Comparison of ENCODE assay signal across 12 cellular contexts in genomic region chr17:60151355-60151754, GRCh38. TPM values are rescaled to one million over a fixed set of nuclear protein-coding genes. Genes with fewer than 3 reads are reported as not detected.
DNase-seq lines count a peak whose midpoint lies in the region; ATAC-seq, FAIRE-seq and TF ChIP-seq lines count a peak whose summit lies in the region.
"Had no signal": no experiment of that assay in that cellular context is flagged by ENCODE, and none has a peak within 500 bp of the region (broad histone marks: within the 10 kb centered on the region; RNA-seq: fewer than 3 reads in every experiment).

No MANE protein-coding gene starts in this region.

- H3K27ac Mint-ChIP-seq in activated CD8-positive, alpha-beta memory T cell treated with anti-CD3 and anti-CD28 coated beads, Interleukin-2, amount 10 ng/mL, durations not matched to agents 7 days and 5 days = no peak overlapping the region
- H3K27ac Mint-ChIP-seq in activated T-helper 1 cell treated with anti-CD3 and anti-CD28 coated beads, Interleukin-12 subunit alpha, Interleukin-12 subunit beta, Interleukin-2, Interleukin-4 antibody, amounts not matched to agents 30 ng/mL and 10 ng/mL and 1 ng/mL, durations not matched to agents 14 hours and 24 hours and 36 hours = no peak overlapping the region

- 18 to 20% methylated on average over 5 of the region's 5 CpGs for WGBS in pancreas, 2 donors
- 44 to 45% methylated on average over 5 of the region's 5 CpGs for WGBS in tibial nerve, 2 donors

- H3K27me3 ChIP-seq in pancreas = peaks cover 0 to 9% (median 3%) of the 10 kb centered on the region in 4 donors
- peaks cover 40% of the 10 kb centered on the region for H3K27me3 ChIP-seq in effector memory CD4-positive, alpha-beta T cell (replicated peaks; ENCODE audit: control insufficient read depth, insufficient read depth, low read length, poor library complexity, severe bottlenecking)
- peaks cover 0 to 87% of the 10 kb centered on the region in 2 donors for H3K27me3 ChIP-seq in tibial nerve

- H3K9me3 ChIP-seq in pancreas (no peaks in the 10 kb centered on the region), tibial nerve (no peaks in the 10 kb centered on the region)
- no peaks in the 10 kb centered on the region for H3K9me3 ChIP-seq in effector memory CD4-positive, alpha-beta T cell (ENCODE audit: control insufficient read depth, low read length)

- intact Hi-C loops in activated T-helper 1 cell treated with anti-CD3 and anti-CD28 coated beads, Interleukin-12 subunit alpha, Interleukin-12 subunit beta, Interleukin-2, Interleukin-4 antibody, amounts not matched to agents 30 ng/mL and 10 ng/mL and 1 ng/mL, durations not matched to agents 14 hours and 24 hours and 36 hours (cut with micrococcal nuclease) = no loop called here
- intact Hi-C loops in pancreas (cut with DNase I) = no loop called here

- H3K4me3 ChIP-seq in pancreas (peak overlapping the region in 3 of 4 donors; percentile 26 to 44 (median 33)), tibial nerve (no peak overlapping the region)
- H3K4me3 ChIP-seq in effector memory CD4-positive, alpha-beta T cell (ENCODE audit: insufficient read depth, low read depth, low read length, poor library complexity, severe bottlenecking) = no peak overlapping the region

- CTCF ChIA-PET in activated CD8-positive, alpha-beta memory T cell treated with anti-CD3 and anti-CD28 coated beads, Interleukin-2, amount 10 ng/mL, durations not matched to agents 7 days and 5 days (lab: Charles Lee) = interaction anchor here (0.5 to 1.6 kb wide), 6 partner anchors 9 to 1485 kb away, joined by 3 to 9 read pairs (median 4); no protein-coding TSS in a partner anchor

- H3K4me1 ChIP-seq in pancreas (peaks cover 0 to 7% (median 0%) of the 10 kb centered on the region in 3 donors), tibial nerve (peaks cover 0 to 36% (median 5%) of the 10 kb centered on the region in 4 donors)
- peaks cover 15% of the 10 kb centered on the region for H3K4me1 ChIP-seq in effector memory CD4-positive, alpha-beta T cell (ENCODE audit: control insufficient read depth, insufficient read depth, low read length, poor library complexity, severe bottlenecking)

- H3K36me3 ChIP-seq in pancreas = no peaks in the 10 kb centered on the region
- no peaks in the 10 kb centered on the region for H3K36me3 ChIP-seq in effector memory CD4-positive, alpha-beta T cell (ENCODE audit: control insufficient read depth, insufficient read depth, low read length)
- H3K36me3 ChIP-seq in tibial nerve = no peaks in the 10 kb centered on the region

- peak overlapping the region in 3 of 4 donors; percentile 12 to 22 (median 17) for H3K27ac ChIP-seq in pancreas
- no peak overlapping the region for H3K27ac ChIP-seq in effector memory CD4-positive, alpha-beta T cell (ENCODE audit: insufficient read depth, low read length, poor library complexity, severe bottlenecking)
- H3K27ac ChIP-seq in tibial nerve = no peak overlapping the region

- no peaks in the 10 kb centered on the region for H3K9me3 Mint-ChIP-seq in activated CD8-positive, alpha-beta memory T cell treated with anti-CD3 and anti-CD28 coated beads, Interleukin-2, amount 10 ng/mL, durations not matched to agents 7 days and 5 days (ENCODE audit: low read depth)
- no peaks in the 10 kb centered on the region for H3K9me3 Mint-ChIP-seq in activated T-helper 1 cell treated with anti-CD3 and anti-CD28 coated beads, Interleukin-12 subunit alpha, Interleukin-12 subunit beta, Interleukin-2, Interleukin-4 antibody, amounts not matched to agents 30 ng/mL and 10 ng/mL and 1 ng/mL, durations not matched to agents 14 hours and 24 hours and 36 hours

- H3K36me3 Mint-ChIP-seq in activated CD8-positive, alpha-beta memory T cell treated with anti-CD3 and anti-CD28 coated beads, Interleukin-2, amount 10 ng/mL, durations not matched to agents 7 days and 5 days = peaks cover 1% of the 10 kb centered on the region
- no peaks in the 10 kb centered on the region for H3K36me3 Mint-ChIP-seq in activated T-helper 1 cell treated with anti-CD3 and anti-CD28 coated beads, Interleukin-12 subunit alpha, Interleukin-12 subunit beta, Interleukin-2, Interleukin-4 antibody, amounts not matched to agents 30 ng/mL and 10 ng/mL and 1 ng/mL, durations not matched to agents 14 hours and 24 hours and 36 hours (ENCODE audit: low read depth)

- TF ChIP-seq POLR2A in tibial nerve (IDR thresholded peaks at IDR 0.05) = no peak

- no peak for FAIRE-seq in pancreas (lab: Jason Lieb, UNC)
- FAIRE-seq: GM12892 had no signal

- peak; percentile 48 for DNase-seq in activated CD8-positive, alpha-beta memory T cell treated with anti-CD3 and anti-CD28 coated beads, Interleukin-2, amount 10 ng/mL, durations not matched to agents 7 days and 5 days
- DNase-seq in activated CD8-positive, alpha-beta memory T cell treated with anti-CD3 and anti-CD28 coated beads for 24 hours = no peak
- DNase-seq in activated T-helper 1 cell treated with anti-CD3 and anti-CD28 coated beads, Interleukin-12 subunit alpha, Interleukin-12 subunit beta, Interleukin-2, Interleukin-4 antibody, amounts not matched to agents 30 ng/mL and 10 ng/mL and 1 ng/mL, durations not matched to agents 14 hours and 24 hours and 36 hours (ENCODE audit: low spot score) = no peak
- DNase-seq in pancreas (no peak), H4 (ENCODE audit: low spot score) (no peak), tibial nerve (ENCODE audit: low spot score in 2 of 2) (no peak)
- DNase-seq in effector memory CD4-positive, alpha-beta T cell = no peak
- DNase-seq: amygdala, NCI-H187 had no signal

- H3K4me3 Mint-ChIP-seq in activated CD8-positive, alpha-beta memory T cell treated with anti-CD3 and anti-CD28 coated beads, Interleukin-2, amount 10 ng/mL, durations not matched to agents 7 days and 5 days = no peak overlapping the region
- peak overlapping the region; percentile 26 for H3K4me3 Mint-ChIP-seq in activated T-helper 1 cell treated with anti-CD3 and anti-CD28 coated beads, Interleukin-12 subunit alpha, Interleukin-12 subunit beta, Interleukin-2, Interleukin-4 antibody, amounts not matched to agents 30 ng/mL and 10 ng/mL and 1 ng/mL, durations not matched to agents 14 hours and 24 hours and 36 hours

- peaks cover 18% of the 10 kb centered on the region for H3K4me1 Mint-ChIP-seq in activated CD8-positive, alpha-beta memory T cell treated with anti-CD3 and anti-CD28 coated beads, Interleukin-2, amount 10 ng/mL, durations not matched to agents 7 days and 5 days
- H3K4me1 Mint-ChIP-seq in activated T-helper 1 cell treated with anti-CD3 and anti-CD28 coated beads, Interleukin-12 subunit alpha, Interleukin-12 subunit beta, Interleukin-2, Interleukin-4 antibody, amounts not matched to agents 30 ng/mL and 10 ng/mL and 1 ng/mL, durations not matched to agents 14 hours and 24 hours and 36 hours (ENCODE audit: low read depth) = peaks cover 15% of the 10 kb centered on the region

- ATAC-seq in activated CD8-positive, alpha-beta memory T cell treated with anti-CD3 and anti-CD28 coated beads, Interleukin-2, amount 10 ng/mL, durations not matched to agents 7 days and 5 days = peak; percentile 71
- ATAC-seq in HG02610 (IDR thresholded peaks at IDR 0.05; ENCODE audit: unreplicated experiment) (peak; percentile 35), pancreas (no peak)

- TF ChIP-seq EP300 in tibial nerve (IDR thresholded peaks at IDR 0.05) = no peak

- no peak for TF ChIP-seq CTCF in pancreas (IDR thresholded peaks at IDR 0.05)
- TF ChIP-seq CTCF in tibial nerve (IDR thresholded peaks at IDR 0.05) = no peak

- peaks cover 73% of the 10 kb centered on the region for H3K27me3 Mint-ChIP-seq in activated CD8-positive, alpha-beta memory T cell treated with anti-CD3 and anti-CD28 coated beads, Interleukin-2, amount 10 ng/mL, durations not matched to agents 7 days and 5 days
- H3K27me3 Mint-ChIP-seq in activated T-helper 1 cell treated with anti-CD3 and anti-CD28 coated beads, Interleukin-12 subunit alpha, Interleukin-12 subunit beta, Interleukin-2, Interleukin-4 antibody, amounts not matched to agents 30 ng/mL and 10 ng/mL and 1 ng/mL, durations not matched to agents 14 hours and 24 hours and 36 hours (ENCODE audit: insufficient read depth) = peaks cover 53% of the 10 kb centered on the region

RNA-seq across cellular contexts. Expression of gene CA4, which starts 1.6 kb away (rescaled TPM):
- total RNA-seq in activated CD8-positive, alpha-beta memory T cell treated with anti-CD3 and anti-CD28 coated beads, Interleukin-2, amount 10 ng/mL, durations not matched to agents 7 days and 5 days = not detected
- total RNA-seq in activated T-helper 1 cell treated with anti-CD3 and anti-CD28 coated beads, Interleukin-12 subunit alpha, Interleukin-12 subunit beta, Interleukin-2, Interleukin-4 antibody, amounts not matched to agents 30 ng/mL and 10 ng/mL and 1 ng/mL, durations not matched to agents 14 hours and 24 hours and 36 hours = not detected in 2 replicates
- total RNA-seq in pancreas (10 to 100 TPM in 5 of 6 donors, 1 to 10 TPM in 1; 7.5 to 22.5 (median 18.5) TPM), tibial nerve (1 to 10 TPM; 1.0 to 8.7 (median 2.3) TPM)
- 10 to 100 TPM; 32.0 to 75.7 TPM for polyA plus RNA-seq in pancreas
- total RNA-seq in H4 (2014; rRNA removed; shearing (Covaris generic)) = not detected in 2 replicates
- polyA plus RNA-seq: AG04450 had no signal

Comparison
In these comparisons a context has a peak if more than half of its experiments do, and no peak if none do; other contexts are left out.
1. ATAC-seq: peak in activated CD8-positive, alpha-beta memory T cell treated with anti-CD3 and anti-CD28 coated beads, Interleukin-2, amount 10 ng/mL, durations not matched to agents 7 days and 5 days (single experiment) and HG02610 (single experiment); none in pancreas (0 of 4).
2. H3K27ac ChIP-seq: peak in pancreas (3 of 4); none in effector memory CD4-positive, alpha-beta T cell (single experiment) and tibial nerve (0 of 4).
3. H3K4me3 ChIP-seq: peak in pancreas (3 of 4); none in effector memory CD4-positive, alpha-beta T cell (single experiment) and tibial nerve (0 of 4).